ENCODE assay signal across 21 cellular contexts in the genomic region with DNA sequence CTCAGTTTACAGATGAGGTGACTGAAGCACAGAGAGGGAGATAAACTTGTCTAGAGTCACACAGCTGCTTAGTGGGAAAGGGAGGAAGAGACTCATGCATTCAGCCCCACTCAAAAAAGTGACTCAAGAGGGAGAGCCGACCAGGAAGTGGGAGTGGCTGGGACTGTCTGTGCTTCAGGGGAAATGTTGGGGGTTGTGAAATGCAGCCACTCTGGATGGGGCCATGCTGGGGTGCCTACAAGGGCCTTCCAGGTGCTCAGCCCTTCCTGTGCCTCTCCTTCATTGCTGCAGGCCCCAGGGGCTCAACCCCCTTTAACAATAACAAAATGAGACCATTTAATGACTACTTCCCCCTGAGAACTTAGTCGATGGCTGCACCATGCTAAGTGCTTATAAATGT. TPM values are rescaled to one million over a fixed set of nuclear protein-coding genes. Genes with fewer than 3 reads are reported as not detected.
A peak's percentile ranks its signal among the peaks of the same experiment; 100 is the strongest.
DNase-seq lines count a peak whose midpoint lies in the region; ATAC-seq and TF ChIP-seq lines count a peak whose summit lies in the region.
"Had no signal": no experiment of that assay in that cellular context is flagged by ENCODE, and none has a peak within 500 bp of the region (broad histone marks: within the 10 kb centered on the region; RNA-seq: fewer than 3 reads in every experiment).

No MANE protein-coding gene starts in this region.

- H3K4me3 ChIP-seq in breast epithelium (no peak overlapping the region), fibroblast of pulmonary artery (replicated peaks; ENCODE audit: low read depth, low read length) (no peak overlapping the region), thoracic aorta (no peak overlapping the region)
- H3K4me3 ChIP-seq: A549, Peyer's patch had no signal

- no peaks in the 10 kb centered on the region for H3K9me3 Mint-ChIP-seq in MCF 10A (ENCODE audit: unreplicated experiment)
- H3K9me3 Mint-ChIP-seq: activated CD4-positive, alpha-beta memory T cell treated with anti-CD3 and anti-CD28 coated beads for 36 hours; memory B cell had no signal

- H3K4me1 ChIP-seq in breast epithelium (no peaks in the 10 kb centered on the region), thoracic aorta (ENCODE audit: control insufficient read depth in 1 of 2, low read depth in 2 of 2) (peaks cover 21 to 95% of the 10 kb centered on the region in 2 donors)
- H3K4me1 ChIP-seq: A549, Caco-2, Peyer's patch had no signal

- H3K9me3 ChIP-seq in breast epithelium (no peaks in the 10 kb centered on the region), thoracic aorta (no peaks in the 10 kb centered on the region)
- H3K9me3 ChIP-seq: A549, Caco-2, Peyer's patch had no signal

- H3K4me3 Mint-ChIP-seq in MCF 10A (ENCODE audit: unreplicated experiment): no peak overlapping the region
- H3K4me3 Mint-ChIP-seq: activated CD4-positive, alpha-beta memory T cell treated with anti-CD3 and anti-CD28 coated beads for 36 hours; memory B cell had no signal

- peak; percentile 14 for DNase-seq in MCF 10A (ENCODE audit: unreplicated experiment)
- no peak for DNase-seq in breast epithelium (ENCODE audit: low spot score in 2 of 2)
- DNase-seq in NOMO-1 treated with dmso at 0.1 percent for 144 hours (lab: John Stamatoyannopoulos, UW; ENCODE audit: unreplicated experiment): peak; percentile 74
- peak; percentile 35 for DNase-seq in fibroblast of pulmonary artery (ENCODE audit: low read depth)
- DNase-seq in thoracic aorta (ENCODE audit: low spot score): no peak
- no peak for DNase-seq in GM20000 (ENCODE audit: low spot score)
- no peak for DNase-seq in inferior parietal cortex (ENCODE audit: extremely low spot score)
- DNase-seq: activated CD4-positive, alpha-beta memory T cell treated with anti-CD3 and anti-CD28 coated beads for 36 hours; activated naive CD4-positive, alpha-beta T cell; Caco-2; hypothalamus; NCI-H1092; NCI-H2227 treated with DMSO at 0.1 percent for 48 hours; occipital lobe; Peyer's patch; stimulated activated CD4-positive, alpha-beta T cell treated with anti-CD3 and anti-CD28 coated beads, Interleukin-15, amount 100 ng/mL, for 24 hours; T-helper 2 cell; trophoblast cell had no signal

- no peak for TF ChIP-seq POLR2A in breast epithelium (IDR thresholded peaks at IDR 0.05)

- H3K36me3 ChIP-seq in breast epithelium (no peaks in the 10 kb centered on the region), thoracic aorta (no peaks in the 10 kb centered on the region)
- H3K36me3 ChIP-seq: Peyer's patch had no signal

- ATAC-seq in thoracic aorta (ENCODE audit: insufficient number of reproducible peaks, low FRiP score, low read depth) (no peak), HG03108 (IDR thresholded peaks at IDR 0.05; ENCODE audit: unreplicated experiment) (no peak)
- ATAC-seq: A549 had no signal

- H3K27me3 Mint-ChIP-seq in MCF 10A (ENCODE audit: insufficient read depth, unreplicated experiment): peaks cover 10% of the 10 kb centered on the region
- H3K27me3 Mint-ChIP-seq: activated CD4-positive, alpha-beta memory T cell treated with anti-CD3 and anti-CD28 coated beads for 36 hours had no signal

- no peaks in the 10 kb centered on the region for H3K27me3 ChIP-seq in breast epithelium
- H3K27me3 ChIP-seq in thoracic aorta (replicated peaks; ENCODE audit: insufficient read depth): no peaks in the 10 kb centered on the region
- H3K27me3 ChIP-seq: Peyer's patch had no signal

- H3K4me1 Mint-ChIP-seq in MCF 10A (ENCODE audit: insufficient read depth, unreplicated experiment): peaks cover 17% of the 10 kb centered on the region
- H3K4me1 Mint-ChIP-seq: memory B cell had no signal

- H3K36me3 Mint-ChIP-seq in MCF 10A (ENCODE audit: insufficient read depth, unreplicated experiment): no peaks in the 10 kb centered on the region
- H3K36me3 Mint-ChIP-seq: activated CD4-positive, alpha-beta memory T cell treated with anti-CD3 and anti-CD28 coated beads for 36 hours; memory B cell had no signal

- CTCF ChIA-PET in MCF 10A (lab: Yijun Ruan, JAX): no interaction called here

- intact Hi-C loops in MCF 10A (cut with micrococcal nuclease): no loop called here
- intact Hi-C loops in breast epithelium (cut with DNase I; ENCODE audit: low total_unique reads): no loop called here

- no TSS peak for BruUV-seq in MCF 10A (replicated peaks; lab: Mats Ljungman, UMichigan)

- POLR2A ChIA-PET in MCF 10A (lab: Yijun Ruan, JAX): no interaction called here

- H3K27ac ChIP-seq in breast epithelium (no peak overlapping the region), thoracic aorta (peak overlapping the region; percentile 90 to 92)
- H3K27ac ChIP-seq: A549 had no signal

- TF ChIP-seq CTCF in MCF 10A (IDR thresholded peaks at IDR 0.05; ENCODE audit: unreplicated experiment): no peak
- TF ChIP-seq CTCF in breast epithelium (IDR thresholded peaks at IDR 0.05): no peak
- no peak for TF ChIP-seq CTCF in fibroblast of pulmonary artery (IDR thresholded peaks at IDR 0.05; ENCODE audit: low read length, missing control alignments)
- no peak for TF ChIP-seq CTCF in thoracic aorta (IDR thresholded peaks at IDR 0.05)
- TF ChIP-seq CTCF in GM20000 (IDR thresholded peaks at IDR 0.05; ENCODE audit: extremely low read depth, missing control alignments): no peak

- H3K27ac Mint-ChIP-seq in MCF 10A (ENCODE audit: low read depth, unreplicated experiment): no peak overlapping the region
- H3K27ac Mint-ChIP-seq: activated CD4-positive, alpha-beta memory T cell treated with anti-CD3 and anti-CD28 coated beads for 36 hours; memory B cell had no signal

RNA-seq across cellular contexts. Expression of a gene that starts 41.8 kb away (rescaled TPM):
- total RNA-seq in MCF 10A (2022) (not detected in 2 replicates), breast epithelium (10 to 100 TPM in 1 of 3 donors, 1 to 10 TPM in 2; 2.6 to 11.8 (median 9.5) TPM), thoracic aorta (100 to 1,000 TPM in 1 of 2 donors, 10 to 100 TPM in 1; 70.0 to 127 TPM)
- total RNA-seq: Caco-2 had no signal

Comparison
In these comparisons a context has a peak if more than half of its experiments do, and no peak if none do; other contexts are left out.
1. DNase-seq: peak in MCF 10A (single experiment), NOMO-1 treated with dmso at 0.1 percent for 144 hours (single experiment) and fibroblast of pulmonary artery (single experiment); none in breast epithelium (0 of 2), thoracic aorta (single experiment), GM20000 (single experiment) and inferior parietal cortex (single experiment).
2. H3K27ac ChIP-seq: peak in thoracic aorta (2 of 2); none in breast epithelium (0 of 2).
3. RNA of a gene that starts 41.8 kb away (total RNA-seq): 70.0 to 127 TPM in thoracic aorta; 2.6 to 11.8 TPM in breast epithelium and not detected in MCF 10A; every median in the first group is over 4 times any median in the second.